ENCODE assay signal across 12 cellular contexts in the genomic region with DNA sequence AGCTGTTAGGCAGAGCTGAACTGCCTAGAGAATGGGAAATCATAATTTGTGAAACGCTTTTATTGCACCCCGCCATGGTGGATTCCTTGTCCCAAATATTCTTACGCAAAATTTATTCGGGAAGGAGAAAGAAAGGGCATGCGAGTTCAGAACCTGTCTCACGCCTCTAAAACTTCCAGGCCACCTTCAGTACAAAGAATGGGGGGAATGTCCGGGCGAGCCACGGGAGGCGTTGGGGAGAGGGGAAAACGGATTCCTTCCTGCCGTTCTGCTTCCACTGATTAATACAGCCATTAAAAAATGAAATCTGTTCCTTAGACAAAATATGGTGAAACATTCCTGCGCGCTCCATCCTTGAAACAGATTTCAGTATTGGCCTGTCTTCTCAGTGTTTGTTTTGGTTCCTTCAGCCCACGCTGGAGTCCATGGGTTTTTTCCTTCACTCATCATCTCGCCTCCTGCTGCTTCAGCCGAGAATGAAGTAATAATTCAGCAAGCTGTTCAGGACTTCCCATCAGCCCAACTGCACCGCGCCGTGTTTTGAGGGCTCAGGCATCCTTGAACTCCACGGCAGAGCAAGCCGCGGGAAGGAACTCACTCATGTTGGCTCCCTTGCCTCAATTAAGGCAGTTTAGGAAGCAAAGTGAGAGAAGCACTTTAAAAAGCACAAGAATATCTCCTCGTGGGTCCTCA. TPM values are rescaled to one million over a fixed set of nuclear protein-coding genes. Genes with fewer than 3 reads are reported as not detected.
DNase-seq lines count a peak whose midpoint lies in the region; FAIRE-seq and TF ChIP-seq lines count a peak whose summit lies in the region.
"Had no signal": no experiment of that assay in that cellular context is flagged by ENCODE, and none has a peak within 500 bp of the region (broad histone marks: within the 10 kb centered on the region; RNA-seq: fewer than 3 reads in every experiment).

No MANE protein-coding gene starts in this region.

- H2BK5ac ChIP-seq in mesendoderm (ENCODE audit: low read length), result no peak overlapping the region

- H3K4me3 Mint-ChIP-seq in chondrocyte (ENCODE audit: unreplicated experiment), result no peak overlapping the region

- TF ChIP-seq CTCF in chondrocyte (IDR thresholded peaks at IDR 0.05) (no peak), suprapubic skin (IDR thresholded peaks at IDR 0.05) (no peak)

- peak overlapping the region; percentile 39 for H3K56ac ChIP-seq in mesendoderm (ENCODE audit: low read length)

- H3K79me1 ChIP-seq in mesendoderm (ENCODE audit: low read length), result no peaks in the 10 kb centered on the region

- H3K27ac ChIP-seq in mesendoderm (ENCODE audit: low read depth, low read length) (no peak overlapping the region), suprapubic skin (peak overlapping the region; percentile 23)

- H3K4me1 ChIP-seq in mesendoderm (ENCODE audit: control insufficient read depth, low read depth, low read length) (peaks cover 3% of the 10 kb centered on the region), suprapubic skin (no peaks in the 10 kb centered on the region)

- H4K8ac ChIP-seq in mesendoderm (ENCODE audit: low read depth, low read length), result no peak overlapping the region

- H4K5ac ChIP-seq in mesendoderm (ENCODE audit: low read length), result no peak overlapping the region

- H3K9me3 Mint-ChIP-seq in chondrocyte (ENCODE audit: low read depth), result no peaks in the 10 kb centered on the region

- peak overlapping the region; percentile 39 for H3K27ac Mint-ChIP-seq in chondrocyte (ENCODE audit: unreplicated experiment)

- no peak overlapping the region for H3K18ac ChIP-seq in mesendoderm (ENCODE audit: low read length)

- WGBS in mesendoderm (ENCODE audit: extremely low coverage, insufficient coverage, low lambda C conversion rate), result no CpG with 5 or more reads among the region's 24 CpGs
- WGBS in suprapubic skin, result 57% methylated on average over 24 of the region's 24 CpGs

- H3K4me3 ChIP-seq in mesendoderm (ENCODE audit: low read length), result no peak overlapping the region
- H3K4me3 ChIP-seq in suprapubic skin, result no peak overlapping the region

- peak; percentile 68 for FAIRE-seq in HTR-8/SVneo (lab: Jason Lieb, UNC)

- H3K9ac ChIP-seq in mesendoderm (ENCODE audit: low read length), result no peak overlapping the region

- no peak for DNase-seq in HTR-8/SVneo (ENCODE audit: insufficient read length, low spot score)
- DNase-seq in chondrocyte (ENCODE audit: low spot score), result no peak
- peak; percentile 64 for DNase-seq in mesendoderm
- no peak for DNase-seq in suprapubic skin (ENCODE audit: low spot score in 2 of 2)
- no peak for DNase-seq in RPMI8226
- DNase-seq in HT-29 (ENCODE audit: low spot score), result no peak
- no peak for DNase-seq in NCI-H345 treated with DMSO at 0.1 percent for 48 hours (lab: John Stamatoyannopoulos, UW; ENCODE audit: unreplicated experiment)
- DNase-seq in activated CD4-positive, alpha-beta T cell treated with anti-CD3 and anti-CD28 coated beads for 4 hours, result no peak
- DNase-seq: activated CD4-positive, CD25-positive, alpha-beta regulatory T cell treated with anti-CD3 and anti-CD28 coated beads, Interleukin-2, amount 50 U/mL, for 72 hours; cortex of kidney; SIG-M5; stimulated activated CD4-positive, alpha-beta T cell treated with anti-CD3 and anti-CD28 coated beads, Interleukin-2, amount 100 ng/mL, for 24 hours had no signal

- peak overlapping the region; percentile 49 for H2BK120ac ChIP-seq in mesendoderm (ENCODE audit: low read depth, low read length)

- peaks cover 20% of the 10 kb centered on the region for H3K4me1 Mint-ChIP-seq in chondrocyte (ENCODE audit: low read depth)

- no peaks in the 10 kb centered on the region for H3K27me3 Mint-ChIP-seq in chondrocyte (ENCODE audit: low read depth)

- H3K9me3 ChIP-seq in suprapubic skin, result no peaks in the 10 kb centered on the region

- no peaks in the 10 kb centered on the region for H3K79me2 ChIP-seq in mesendoderm (ENCODE audit: control insufficient read depth, insufficient read depth, low read length)

- peak overlapping the region; percentile 62 for H2BK15ac ChIP-seq in mesendoderm (replicated peaks; ENCODE audit: low read depth)

- H3K4me2 ChIP-seq in mesendoderm (ENCODE audit: low read length), result no peak overlapping the region

- no peak overlapping the region for H3K4ac ChIP-seq in mesendoderm (ENCODE audit: low read depth, low read length)

- H3K23ac ChIP-seq in mesendoderm (ENCODE audit: low read length), result no peak overlapping the region

- H3K36me3 Mint-ChIP-seq in chondrocyte (ENCODE audit: low read depth), result no peaks in the 10 kb centered on the region

- H2AK5ac ChIP-seq in mesendoderm (ENCODE audit: low read length), result no peak overlapping the region

- TF ChIP-seq POLR2A in suprapubic skin (IDR thresholded peaks at IDR 0.05), result no peak

- no peaks in the 10 kb centered on the region for H3K27me3 ChIP-seq in mesendoderm (ENCODE audit: insufficient read depth, low read length, poor library complexity)
- H3K27me3 ChIP-seq in suprapubic skin, result no peaks in the 10 kb centered on the region

- no peak for TF ChIP-seq EP300 in suprapubic skin (IDR thresholded peaks at IDR 0.05)

- no peaks in the 10 kb centered on the region for H3K36me3 ChIP-seq in mesendoderm (ENCODE audit: control insufficient read depth, insufficient read depth, low read length)
- no peaks in the 10 kb centered on the region for H3K36me3 ChIP-seq in suprapubic skin

RNA-seq across cellular contexts. Expression of a gene that starts 47.7 kb away (rescaled TPM):
- total RNA-seq in chondrocyte, result 5.3 to 10.4 TPM (median 8.9 TPM) in 3 replicates
- 128 TPM for polyA plus RNA-seq in mesendoderm (2013, experiment 1 of 2)
- polyA plus RNA-seq in mesendoderm (2013, experiment 2 of 2), result 129 TPM
- 1 to 10 TPM in 3 of 4 donors, not detected in 1; 4.9 to 8.0 (median 7.5) TPM for total RNA-seq in suprapubic skin
- 28.7 and 31.5 TPM in 2 replicates for total RNA-seq in HT-29 (2014; rRNA removed; shearing (Covaris generic))
